8 cellular contexts compared by ENCODE assay signal in the genomic region with DNA sequence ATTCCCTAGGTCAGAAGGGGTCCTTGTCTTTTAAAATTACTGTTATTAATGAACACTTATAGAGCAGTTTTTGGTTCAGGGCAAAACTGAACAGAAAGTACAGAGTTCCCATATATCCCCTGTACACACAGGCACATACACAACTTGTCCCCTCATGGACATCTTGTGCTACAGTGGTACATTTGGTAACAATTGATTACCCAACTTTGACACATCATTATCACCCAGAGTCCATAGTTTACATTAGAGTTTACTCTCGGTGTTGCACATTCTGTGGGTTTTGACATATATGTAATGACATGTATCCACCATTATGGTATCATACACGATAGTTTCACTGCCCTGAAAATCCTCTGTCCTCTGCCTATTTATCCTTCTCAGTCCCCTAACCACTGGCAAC. TPM values are rescaled to one million over a fixed set of nuclear protein-coding genes. Genes with fewer than 3 reads are reported as not detected.
DNase-seq lines count a peak whose midpoint lies in the region; ATAC-seq and TF ChIP-seq lines count a peak whose summit lies in the region.

No MANE protein-coding gene starts in this region.

- peak overlapping the region; percentile 100 for H3K4me3 Mint-ChIP-seq in activated T-helper 1 cell treated with anti-CD3 and anti-CD28 coated beads, Interleukin-12 subunit alpha, Interleukin-12 subunit beta, Interleukin-2, Interleukin-4 antibody, amounts not matched to agents 30 ng/mL and 10 ng/mL and 1 ng/mL, durations not matched to agents 14 hours and 24 hours and 36 hours

- 73 to 80% methylated on average over 1 of the region's 2 CpGs for WGBS in mesodermal cell (ENCODE audit: insufficient coverage in 2 of 2), 2 experiments

- intact Hi-C loops in Right ventricle myocardium inferior (cut with DNase I) = loop anchor here (5.0 to 10.0 kb wide), 2 partner anchors 40 to 68 kb away; no protein-coding TSS in a partner anchor
- intact Hi-C loops in activated T-helper 1 cell treated with anti-CD3 and anti-CD28 coated beads, Interleukin-12 subunit alpha, Interleukin-12 subunit beta, Interleukin-2, Interleukin-4 antibody, amounts not matched to agents 30 ng/mL and 10 ng/mL and 1 ng/mL, durations not matched to agents 14 hours and 24 hours and 36 hours (cut with micrococcal nuclease) = loop anchor here (1.0 to 5.0 kb wide), 7 partner anchors 27 to 928 kb away; a partner anchor contains a TSS
- intact Hi-C loops in vagina (cut with DNase I) = no loop called here

- H3K27me3 ChIP-seq in right atrium auricular region = no peaks in the 10 kb centered on the region
- no peaks in the 10 kb centered on the region for H3K27me3 ChIP-seq in vagina

- H3K9me3 Mint-ChIP-seq in activated T-helper 1 cell treated with anti-CD3 and anti-CD28 coated beads, Interleukin-12 subunit alpha, Interleukin-12 subunit beta, Interleukin-2, Interleukin-4 antibody, amounts not matched to agents 30 ng/mL and 10 ng/mL and 1 ng/mL, durations not matched to agents 14 hours and 24 hours and 36 hours = no peaks in the 10 kb centered on the region

- TF ChIP-seq CTCF in right atrium auricular region (IDR thresholded peaks at IDR 0.05) = no peak
- no peak for TF ChIP-seq CTCF in vagina (IDR thresholded peaks at IDR 0.05)
- TF ChIP-seq CTCF in omental fat pad (IDR thresholded peaks at IDR 0.05) = no peak

- H3K27ac ChIP-seq in right atrium auricular region (no peak overlapping the region), mesodermal cell (ENCODE audit: low read depth, low read length, severe bottlenecking) (no peak overlapping the region), vagina (no peak overlapping the region)

- no peak for ATAC-seq in Right ventricle myocardium inferior
- ATAC-seq in omental fat pad (ENCODE audit: low FRiP score) = no peak

- H3K9me3 ChIP-seq in right atrium auricular region (no peaks in the 10 kb centered on the region), mesodermal cell (ENCODE audit: control insufficient read depth, low read length) (no peaks in the 10 kb centered on the region), vagina (no peaks in the 10 kb centered on the region)

- H3K36me3 ChIP-seq in right atrium auricular region (no peaks in the 10 kb centered on the region), mesodermal cell (ENCODE audit: control insufficient read depth, insufficient read depth, low read length) (no peaks in the 10 kb centered on the region), vagina (no peaks in the 10 kb centered on the region)

- peak overlapping the region; percentile 77 for H3K27ac Mint-ChIP-seq in activated T-helper 1 cell treated with anti-CD3 and anti-CD28 coated beads, Interleukin-12 subunit alpha, Interleukin-12 subunit beta, Interleukin-2, Interleukin-4 antibody, amounts not matched to agents 30 ng/mL and 10 ng/mL and 1 ng/mL, durations not matched to agents 14 hours and 24 hours and 36 hours

- H3K27me3 Mint-ChIP-seq in activated T-helper 1 cell treated with anti-CD3 and anti-CD28 coated beads, Interleukin-12 subunit alpha, Interleukin-12 subunit beta, Interleukin-2, Interleukin-4 antibody, amounts not matched to agents 30 ng/mL and 10 ng/mL and 1 ng/mL, durations not matched to agents 14 hours and 24 hours and 36 hours (ENCODE audit: insufficient read depth) = peaks cover 6% of the 10 kb centered on the region

- H3K4me1 ChIP-seq in right atrium auricular region (peaks cover 0 to 22% of the 10 kb centered on the region in 2 donors), mesodermal cell (ENCODE audit: control insufficient read depth, insufficient read depth, low read length, poor library complexity, severe bottlenecking) (no peaks in the 10 kb centered on the region), vagina (peaks cover 22% of the 10 kb centered on the region)

- DNase-seq in right atrium auricular region (ENCODE audit: low spot score) (no peak), Right ventricle myocardium inferior (ENCODE audit: missing footprints) (no peak), vagina (ENCODE audit: extremely low spot score in 2 of 2) (no peak), SHP77 treated with DMSO at 0.1 percent for 48 hours (lab: John Stamatoyannopoulos, UW) (no peak), pons (ENCODE audit: low spot score) (no peak), omental fat pad (ENCODE audit: low spot score) (no peak)
- DNase-seq in activated T-helper 1 cell treated with anti-CD3 and anti-CD28 coated beads, Interleukin-12 subunit alpha, Interleukin-12 subunit beta, Interleukin-2, Interleukin-4 antibody, amounts not matched to agents 30 ng/mL and 10 ng/mL and 1 ng/mL, durations not matched to agents 14 hours and 24 hours and 36 hours (ENCODE audit: low spot score) = no peak

- peaks cover 2% of the 10 kb centered on the region for H3K36me3 Mint-ChIP-seq in activated T-helper 1 cell treated with anti-CD3 and anti-CD28 coated beads, Interleukin-12 subunit alpha, Interleukin-12 subunit beta, Interleukin-2, Interleukin-4 antibody, amounts not matched to agents 30 ng/mL and 10 ng/mL and 1 ng/mL, durations not matched to agents 14 hours and 24 hours and 36 hours (ENCODE audit: low read depth)

- H3K4me1 Mint-ChIP-seq in activated T-helper 1 cell treated with anti-CD3 and anti-CD28 coated beads, Interleukin-12 subunit alpha, Interleukin-12 subunit beta, Interleukin-2, Interleukin-4 antibody, amounts not matched to agents 30 ng/mL and 10 ng/mL and 1 ng/mL, durations not matched to agents 14 hours and 24 hours and 36 hours (ENCODE audit: low read depth) = peaks cover 40% of the 10 kb centered on the region

- no peak for TF ChIP-seq POLR2A in vagina (IDR thresholded peaks at IDR 0.05)

- H3K4me3 ChIP-seq in right atrium auricular region (peak overlapping the region; percentile 62 to 88), mesodermal cell (ENCODE audit: extremely low read depth, insufficient read depth, low read length, poor library complexity, severe bottlenecking) (peak overlapping the region; percentile 94), vagina (peak overlapping the region; percentile 81 to 91)

RNA-seq across cellular contexts. Expression of a gene that starts 1.0 kb away (rescaled TPM):
- total RNA-seq in right atrium auricular region (1 to 10 TPM; 8.0 to 8.3 TPM), Right ventricle myocardium inferior (13.5 TPM), vagina (23.8 TPM), omental fat pad (10 to 100 TPM; 12.7 to 22.7 (median 15.2) TPM)
- total RNA-seq in activated T-helper 1 cell treated with anti-CD3 and anti-CD28 coated beads, Interleukin-12 subunit alpha, Interleukin-12 subunit beta, Interleukin-2, Interleukin-4 antibody, amounts not matched to agents 30 ng/mL and 10 ng/mL and 1 ng/mL, durations not matched to agents 14 hours and 24 hours and 36 hours = 58.4 and 61.4 TPM in 2 replicates
- 34.4 TPM for polyA plus RNA-seq in mesodermal cell (2013, experiment 1 of 2)
- polyA plus RNA-seq in mesodermal cell (2013, experiment 2 of 2) = 25.6 TPM

RNA-seq across cellular contexts. Expression of a gene that starts 28.5 kb away (rescaled TPM):
- total RNA-seq in right atrium auricular region = 1 to 10 TPM in 1 of 2 donors, not detected in 1; 1.0 TPM
- 0.32 TPM for total RNA-seq in Right ventricle myocardium inferior
- total RNA-seq in activated T-helper 1 cell treated with anti-CD3 and anti-CD28 coated beads, Interleukin-12 subunit alpha, Interleukin-12 subunit beta, Interleukin-2, Interleukin-4 antibody, amounts not matched to agents 30 ng/mL and 10 ng/mL and 1 ng/mL, durations not matched to agents 14 hours and 24 hours and 36 hours = 0.29 and 0.37 TPM in 2 replicates
- polyA plus RNA-seq in mesodermal cell (2013, experiment 1 of 2) = 1.00 TPM
- 0.91 TPM for polyA plus RNA-seq in mesodermal cell (2013, experiment 2 of 2)
- 1.5 TPM for total RNA-seq in vagina
- 1 to 10 TPM in 3 of 4 donors, not detected in 1; 1.9 to 8.3 (median 3.6) TPM for total RNA-seq in omental fat pad

RNA-seq across cellular contexts. Expression of a gene that starts 51.8 kb away (rescaled TPM):
- total RNA-seq in right atrium auricular region = not detected
- total RNA-seq in Right ventricle myocardium inferior = not detected
- not detected in 2 replicates for total RNA-seq in activated T-helper 1 cell treated with anti-CD3 and anti-CD28 coated beads, Interleukin-12 subunit alpha, Interleukin-12 subunit beta, Interleukin-2, Interleukin-4 antibody, amounts not matched to agents 30 ng/mL and 10 ng/mL and 1 ng/mL, durations not matched to agents 14 hours and 24 hours and 36 hours
- polyA plus RNA-seq in mesodermal cell (2013, experiment 1 of 2) = not detected
- polyA plus RNA-seq in mesodermal cell (2013, experiment 2 of 2) = not detected
- total RNA-seq in vagina = not detected
- total RNA-seq in omental fat pad = under 1 TPM in 1 of 4 donors, not detected in 3; 0.37 TPM
